ENCODE assay signal across 8 cellular contexts in genomic region chr5:842402-843221, GRCh38. TPM values are rescaled to one million over a fixed set of nuclear protein-coding genes. Genes with fewer than 3 reads are reported as not detected.
DNase-seq lines count a peak whose midpoint lies in the region; ATAC-seq and TF ChIP-seq lines count a peak whose summit lies in the region.
"Not testable (repeated sequence)": the region's sequence is repeated elsewhere in the genome, so short reads cannot be mapped to it uniquely, and the experiment has no call there.

No MANE protein-coding gene starts in this region.

- not testable (repeated sequence) for H3K36me3 Mint-ChIP-seq in activated naive CD4-positive, alpha-beta T cell treated with anti-CD3 and anti-CD28 coated beads, Interleukin-2, amount 10 ng/mL, durations not matched to agents 7 days and 5 days; stimulated activated memory B cell treated with anti-CD40 and anti-IgM and Interleukin-4, amounts not matched to agents 10 μg/mL and 1 μg/mL and 100 μg/mL, for 72 hours

- H3K4ac ChIP-seq in neuronal stem cell (ENCODE audit: low read length): not testable (repeated sequence)

- not testable (repeated sequence) for H3K27ac Mint-ChIP-seq in activated naive CD4-positive, alpha-beta T cell treated with anti-CD3 and anti-CD28 coated beads, Interleukin-2, amount 10 ng/mL, durations not matched to agents 7 days and 5 days; stimulated activated memory B cell treated with anti-CD40 and anti-IgM and Interleukin-4, amounts not matched to agents 10 μg/mL and 1 μg/mL and 100 μg/mL, for 72 hours

- intact Hi-C loops in heart left ventricle (cut with DNase I): loop anchor here in 7 of 10 donors (5.0 to 10.0 kb wide), 3 partner anchors 78 to 95 kb away; no protein-coding TSS in a partner anchor
- intact Hi-C loops in lower lobe of right lung (cut with DNase I); uterus (cut with DNase I; ENCODE audit: low total_unique reads): not testable (repeated sequence)

- not testable (repeated sequence) for TF ChIP-seq CTCF in heart left ventricle (IDR thresholded peaks at IDR 0.05); lower lobe of right lung (IDR thresholded peaks at IDR 0.05); uterus (IDR thresholded peaks at IDR 0.05)

- H3K18ac ChIP-seq in neuronal stem cell (ENCODE audit: low read length): peak overlapping the region; percentile 71

- H3K27me3 ChIP-seq in heart left ventricle; lower lobe of right lung (ENCODE audit: low read depth); neuronal stem cell (ENCODE audit: control insufficient read depth in 3 of 3, insufficient read depth in 3 of 3, low read depth in 1 of 3, low read length in 3 of 3); uterus: not testable (repeated sequence)

- H3K27ac ChIP-seq in heart left ventricle; lower lobe of right lung; neuronal stem cell (replicated peaks; ENCODE audit: low read length); uterus: not testable (repeated sequence)

- H3K14ac ChIP-seq in neuronal stem cell (ENCODE audit: low read length): not testable (repeated sequence)

- H3K9ac ChIP-seq in neuronal stem cell (ENCODE audit: low read depth, low read length, poor library complexity): peak overlapping the region; percentile 60

- H4K91ac ChIP-seq in neuronal stem cell (ENCODE audit: low read depth, low read length, poor library complexity): not testable (repeated sequence)

- DNase-seq in H4 (ENCODE audit: low spot score): peak; percentile 2
- DNase-seq in activated CD8-positive, alpha-beta memory T cell treated with anti-CD3 and anti-CD28 coated beads for 24 hours: peak; percentile 53
- DNase-seq in activated naive CD4-positive, alpha-beta T cell treated with anti-CD3 and anti-CD28 coated beads, Interleukin-2, amount 10 ng/mL, durations not matched to agents 7 days and 5 days: peak; percentile 19
- DNase-seq in heart left ventricle: peak in 3 of 5 donors; percentile 16 to 37 (median 17)
- DNase-seq in lower lobe of right lung: peak; percentile 37
- DNase-seq in neuronal stem cell (ENCODE audit: low spot score): not testable (repeated sequence)
- DNase-seq in uterus: peak; percentile 7 to 16

- H3K79me1 ChIP-seq in neuronal stem cell (ENCODE audit: low read depth, low read length): not testable (repeated sequence)

- not testable (repeated sequence) for ATAC-seq in heart left ventricle
- ATAC-seq in lower lobe of right lung: peak in 1 of 2 donors; percentile 1
- peak; percentile 2 for ATAC-seq in stimulated activated memory B cell treated with anti-CD40 and anti-IgM and Interleukin-4, amounts not matched to agents 10 μg/mL and 1 μg/mL and 100 μg/mL, for 72 hours

- peak overlapping the region; percentile 65 for H3K23ac ChIP-seq in neuronal stem cell (ENCODE audit: low read depth, low read length, poor library complexity)

- peak overlapping the region; percentile 65 for H4K8ac ChIP-seq in neuronal stem cell (ENCODE audit: low read depth, low read length)

- H3K4me3 ChIP-seq in heart left ventricle; lower lobe of right lung; neuronal stem cell (ENCODE audit: low read length in 2 of 2); uterus: not testable (repeated sequence)

- not testable (repeated sequence) for H2AK5ac ChIP-seq in neuronal stem cell (ENCODE audit: low read depth, low read length)

- H3K36me3 ChIP-seq in heart left ventricle: peaks cover 0 to 22% (median 0%) of the 10 kb centered on the region in 9 donors
- not testable (repeated sequence) for H3K36me3 ChIP-seq in lower lobe of right lung, uterus
- H3K36me3 ChIP-seq in neuronal stem cell (replicated peaks in 1 of 2; ENCODE audit: control insufficient read depth in 2 of 2, insufficient read depth in 2 of 2, low read length in 2 of 2): peaks cover 3 to 10% of the 10 kb centered on the region in 2 donors

- CTCF ChIA-PET in activated naive CD4-positive, alpha-beta T cell treated with anti-CD3 and anti-CD28 coated beads, Interleukin-2, amount 10 ng/mL, durations not matched to agents 7 days and 5 days (lab: Charles Lee): not testable (repeated sequence)

- H3K4me3 Mint-ChIP-seq in activated naive CD4-positive, alpha-beta T cell treated with anti-CD3 and anti-CD28 coated beads, Interleukin-2, amount 10 ng/mL, durations not matched to agents 7 days and 5 days; stimulated activated memory B cell treated with anti-CD40 and anti-IgM and Interleukin-4, amounts not matched to agents 10 μg/mL and 1 μg/mL and 100 μg/mL, for 72 hours: not testable (repeated sequence)

- peak overlapping the region; percentile 58 for H2BK12ac ChIP-seq in neuronal stem cell (ENCODE audit: low read length)

- whole genome bisulfite sequencing in heart left ventricle, 4 donors: 87 to 93% (median 90%) methylated on average over 22 to 29 of the region's 32 CpGs
- WGBS in neuronal stem cell (ENCODE audit: extremely low coverage in 2 of 2, insufficient read length in 2 of 2, insufficient replicate concordance in 1 of 2), 2 donors: no CpG with 5 or more reads among the region's 32 CpGs

- not testable (repeated sequence) for H2BK5ac ChIP-seq in neuronal stem cell (ENCODE audit: low read length)

- TF ChIP-seq POLR2A in heart left ventricle (IDR thresholded peaks at IDR 0.05); uterus (IDR thresholded peaks at IDR 0.05): not testable (repeated sequence)

- not testable (repeated sequence) for H3K9me3 ChIP-seq in heart left ventricle; lower lobe of right lung; neuronal stem cell (replicated peaks in 1 of 2; ENCODE audit: control insufficient read depth in 2 of 2, insufficient read depth in 1 of 2, low read depth in 1 of 2, low read length in 2 of 2); uterus

- not testable (repeated sequence) for H3K4me1 ChIP-seq in heart left ventricle; lower lobe of right lung; neuronal stem cell (ENCODE audit: control insufficient read depth in 2 of 2, insufficient read depth in 1 of 2, low read depth in 1 of 2, low read length in 2 of 2); uterus

- not testable (repeated sequence) for H2AFZ ChIP-seq in neuronal stem cell (ENCODE audit: low read length)

- H2BK15ac ChIP-seq in neuronal stem cell (ENCODE audit: low read length): not testable (repeated sequence)

- H3K9me3 Mint-ChIP-seq in activated naive CD4-positive, alpha-beta T cell treated with anti-CD3 and anti-CD28 coated beads, Interleukin-2, amount 10 ng/mL, durations not matched to agents 7 days and 5 days; stimulated activated memory B cell treated with anti-CD40 and anti-IgM and Interleukin-4, amounts not matched to agents 10 μg/mL and 1 μg/mL and 100 μg/mL, for 72 hours: not testable (repeated sequence)

- H2BK120ac ChIP-seq in neuronal stem cell (ENCODE audit: low read depth, low read length): not testable (repeated sequence)

- not testable (repeated sequence) for H3K4me1 Mint-ChIP-seq in activated naive CD4-positive, alpha-beta T cell treated with anti-CD3 and anti-CD28 coated beads, Interleukin-2, amount 10 ng/mL, durations not matched to agents 7 days and 5 days; stimulated activated memory B cell treated with anti-CD40 and anti-IgM and Interleukin-4, amounts not matched to agents 10 μg/mL and 1 μg/mL and 100 μg/mL, for 72 hours

- not testable (repeated sequence) for H3K27me3 Mint-ChIP-seq in activated naive CD4-positive, alpha-beta T cell treated with anti-CD3 and anti-CD28 coated beads, Interleukin-2, amount 10 ng/mL, durations not matched to agents 7 days and 5 days
- peaks cover 35% of the 10 kb centered on the region for H3K27me3 Mint-ChIP-seq in stimulated activated memory B cell treated with anti-CD40 and anti-IgM and Interleukin-4, amounts not matched to agents 10 μg/mL and 1 μg/mL and 100 μg/mL, for 72 hours

- H3K4me2 ChIP-seq in neuronal stem cell (ENCODE audit: insufficient read depth, low read length, poor library complexity, severe bottlenecking): not testable (repeated sequence)

RNA-seq across cellular contexts. Expression of gene ZDHHC11, which starts 8.2 kb away (rescaled TPM):
- 0.50 and 2.0 TPM in 2 replicates for total RNA-seq in H4 (2014; rRNA removed; shearing (Covaris generic))
- total RNA-seq in heart left ventricle (10 to 100 TPM in 6 of 9 donors, 1 to 10 TPM in 3; 6.6 to 25.0 (median 10.8) TPM), lower lobe of right lung (28.7 TPM), uterus (10 to 100 TPM in 1 of 4 donors, 1 to 10 TPM in 2, not detected in 1; 1.8 to 14.4 (median 8.2) TPM)
- polyA plus RNA-seq in heart left ventricle: 10 to 100 TPM in 1 of 2 donors, 1 to 10 TPM in 1; 6.3 to 12.5 TPM
- 6.4 TPM for polyA plus RNA-seq in neuronal stem cell (2013, experiment 1 of 2)
- 6.7 TPM for polyA plus RNA-seq in neuronal stem cell (2013, experiment 2 of 2)

RNA-seq across cellular contexts. Expression of gene BRD9, which starts 50.0 kb away (rescaled TPM):
- total RNA-seq in H4 (2014; rRNA removed; shearing (Covaris generic)): 16.7 and 17.4 TPM in 2 replicates
- total RNA-seq in heart left ventricle (10 to 100 TPM; 17.9 to 32.1 (median 23.9) TPM), lower lobe of right lung (37.7 TPM), uterus (10 to 100 TPM; 31.0 to 53.9 (median 44.2) TPM)
- polyA plus RNA-seq in heart left ventricle: 10 to 100 TPM; 17.5 to 19.5 TPM
- 31.5 TPM for polyA plus RNA-seq in neuronal stem cell (2013, experiment 1 of 2)
- polyA plus RNA-seq in neuronal stem cell (2013, experiment 2 of 2): 31.0 TPM

RNA-seq across cellular contexts. Expression of gene TRIP13, which starts 50.1 kb away (rescaled TPM):
- 52.1 and 54.2 TPM in 2 replicates for total RNA-seq in H4 (2014; rRNA removed; shearing (Covaris generic))
- total RNA-seq in heart left ventricle (1 to 10 TPM in 2 of 9 donors, under 1 TPM in 7; 0.31 to 4.2 (median 0.49) TPM), lower lobe of right lung (1.0 TPM), uterus (10 to 100 TPM in 1 of 4 donors, 1 to 10 TPM in 2, not detected in 1; 1.2 to 10.5 (median 1.3) TPM)
- 1 to 10 TPM in 1 of 2 donors, under 1 TPM in 1; 0.19 to 1.8 TPM for polyA plus RNA-seq in heart left ventricle
- 24.6 TPM for polyA plus RNA-seq in neuronal stem cell (2013, experiment 1 of 2)
- polyA plus RNA-seq in neuronal stem cell (2013, experiment 2 of 2): 25.7 TPM

RNA-seq across cellular contexts. Expression of gene ZDHHC11B, which starts 58.1 kb away (rescaled TPM):
- 0.19 and 0.35 TPM in 2 replicates for total RNA-seq in H4 (2014; rRNA removed; shearing (Covaris generic))
- total RNA-seq in heart left ventricle (10 to 100 TPM in 5 of 9 donors, 1 to 10 TPM in 4; 5.1 to 26.5 (median 10.2) TPM), lower lobe of right lung (14.9 TPM), uterus (10 to 100 TPM in 1 of 4 donors, 1 to 10 TPM in 1, under 1 TPM in 2; under 0.01 to 15.1 (median 1.5) TPM)
- 1 to 10 TPM; 3.0 to 8.8 TPM for polyA plus RNA-seq in heart left ventricle
- 2.4 TPM for polyA plus RNA-seq in neuronal stem cell (2013, experiment 1 of 2)
- polyA plus RNA-seq in neuronal stem cell (2013, experiment 2 of 2): 2.2 TPM
